8 cellular contexts compared by ENCODE assay signal in the genomic region with DNA sequence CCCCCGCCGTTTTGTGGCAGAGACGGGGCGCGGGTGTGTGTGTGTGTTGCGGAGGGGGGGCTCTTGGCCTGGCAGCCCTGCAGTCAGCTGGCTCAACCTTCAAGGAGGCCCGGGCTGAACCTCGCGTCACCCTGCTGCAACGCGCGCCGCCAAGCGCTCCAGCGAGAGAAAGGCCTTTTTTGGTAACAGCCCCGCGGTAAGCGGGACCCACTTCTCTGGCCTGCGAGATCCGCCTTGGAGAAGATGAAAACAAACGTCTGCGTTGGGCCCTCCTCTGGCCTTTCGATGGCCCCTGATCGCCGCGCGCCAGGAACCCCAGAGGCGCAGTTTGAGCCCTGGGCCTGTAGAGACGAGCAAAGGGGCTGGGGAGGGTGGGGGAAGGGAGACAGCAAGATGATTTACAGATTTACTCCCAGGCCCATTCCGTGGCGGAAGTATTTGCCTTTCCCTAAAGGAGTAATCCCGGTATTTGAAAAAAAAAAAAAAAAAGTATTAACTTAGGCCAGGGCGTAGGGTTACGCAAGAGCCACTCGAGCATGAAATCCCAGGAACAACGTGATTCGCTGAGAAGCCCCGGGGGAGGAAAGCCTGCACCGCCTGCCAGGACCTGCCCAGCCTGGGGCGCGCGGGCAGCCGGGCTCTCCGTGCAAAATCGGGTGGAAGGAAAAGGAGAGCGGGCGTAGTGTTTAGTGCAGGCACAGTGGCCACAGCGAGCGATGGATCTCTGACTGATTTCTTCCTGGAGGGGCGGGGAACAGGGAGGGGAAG. TPM values are rescaled to one million over a fixed set of nuclear protein-coding genes. Genes with fewer than 3 reads are reported as not detected.
A peak's percentile ranks its signal among the peaks of the same experiment; 100 is the strongest.
DNase-seq lines count a peak whose midpoint lies in the region; TF ChIP-seq lines count a peak whose summit lies in the region.

No MANE protein-coding gene starts in this region.

- no peaks in the 10 kb centered on the region for H3K27me3 ChIP-seq in endodermal cell (ENCODE audit: control insufficient read depth, insufficient read depth, low read length, poor library complexity, severe bottlenecking)

- 4 to 7% methylated on average over 27 to 50 of the region's 50 CpGs for WGBS in endodermal cell (ENCODE audit: insufficient coverage in 1 of 2, insufficient read length in 1 of 2), 2 experiments
- WGBS in mesodermal cell (ENCODE audit: insufficient coverage in 2 of 2), 2 experiments, result 2 to 3% methylated on average over 36 to 37 of the region's 50 CpGs

- peaks cover 49% of the 10 kb centered on the region for H3K4me1 Mint-ChIP-seq in endodermal cell

- peak overlapping the region; percentile 71 for H3K9ac ChIP-seq in endodermal cell (ENCODE audit: extremely low read depth, low read length, poor library complexity, severe bottlenecking)

- no peaks in the 10 kb centered on the region for H3K27me3 Mint-ChIP-seq in endodermal cell (ENCODE audit: insufficient read depth)

- peak overlapping the region; percentile 86 for H3K27ac Mint-ChIP-seq in endodermal cell

- H3K36me3 Mint-ChIP-seq in endodermal cell (ENCODE audit: low read depth), result no peaks in the 10 kb centered on the region

- H3K4me3 Mint-ChIP-seq in endodermal cell, result peak overlapping the region; percentile 62

- DNase-seq in HUDEP-2 (lab: John Stamatoyannopoulos, UW; ENCODE audit: unreplicated experiment in 76 of 76) (peak in 63 of 76 experiments; percentile 14 to 81 (median 65)), NOMO-1 treated with DMSO at 0.1 percent for 48 hours (lab: John Stamatoyannopoulos, UW; ENCODE audit: unreplicated experiment) (peak; percentile 89), endodermal cell (peak; percentile 91), OCI-M2 (lab: John Stamatoyannopoulos, UW; ENCODE audit: unreplicated experiment) (no peak)
- DNase-seq in activated CD8-positive, alpha-beta memory T cell treated with anti-CD3 and anti-CD28 coated beads, Interleukin-2, amount 50 U/mL, for 4 hours, result peak; percentile 79
- peak; percentile 63 to 68 for DNase-seq in stimulated activated CD8-positive, alpha-beta memory T cell treated with anti-CD3 and anti-CD28 coated beads, Interleukin-2, amount 100 ng/mL, for 48 hours (ENCODE audit: low read depth in 2 of 2)

- TF ChIP-seq POLR2A in GM10847 (IDR thresholded peaks at IDR 0.05; ENCODE audit: extremely low read depth, insufficient read length), result peak; percentile 42

- H3K36me3 ChIP-seq in endodermal cell (ENCODE audit: control insufficient read depth, insufficient read depth, low read length), result no peaks in the 10 kb centered on the region
- no peaks in the 10 kb centered on the region for H3K36me3 ChIP-seq in mesodermal cell (ENCODE audit: control insufficient read depth, insufficient read depth, low read length)

- TF ChIP-seq CTCF in endodermal cell (conservative IDR thresholded peaks at IDR 0.05), result no peak

- H3K4me3 ChIP-seq in endodermal cell (ENCODE audit: low read length) (peak overlapping the region; percentile 77), mesodermal cell (ENCODE audit: extremely low read depth, insufficient read depth, low read length, poor library complexity, severe bottlenecking) (peak overlapping the region; percentile 38)

- H3K27ac ChIP-seq in endodermal cell (ENCODE audit: low read depth, low read length) (peak overlapping the region; percentile 88), mesodermal cell (ENCODE audit: low read depth, low read length, severe bottlenecking) (peak overlapping the region; percentile 97)

- H3K4me1 ChIP-seq in endodermal cell (ENCODE audit: control insufficient read depth, insufficient read depth, low read length), result peaks cover 5% of the 10 kb centered on the region
- peaks cover 55% of the 10 kb centered on the region for H3K4me1 ChIP-seq in mesodermal cell (ENCODE audit: control insufficient read depth, insufficient read depth, low read length, poor library complexity, severe bottlenecking)

- H3K9me3 Mint-ChIP-seq in endodermal cell, result no peaks in the 10 kb centered on the region

- H3K9me3 ChIP-seq in endodermal cell (ENCODE audit: control insufficient read depth, low read length) (no peaks in the 10 kb centered on the region), mesodermal cell (ENCODE audit: control insufficient read depth, low read length) (no peaks in the 10 kb centered on the region)

RNA-seq across cellular contexts. Expression of a gene that starts 4.5 kb away (rescaled TPM):
- 10 to 100 TPM; 34.2 to 44.3 TPM for total RNA-seq in endodermal cell
- 74.1 TPM for polyA plus RNA-seq in endodermal cell (2013, experiment 1 of 2)
- 75.5 TPM for polyA plus RNA-seq in endodermal cell (2013, experiment 2 of 2)
- 60.3 TPM for polyA plus RNA-seq in mesodermal cell (2013, experiment 1 of 2)
- 43.8 TPM for polyA plus RNA-seq in mesodermal cell (2013, experiment 2 of 2)
